11 cellular contexts compared by ENCODE assay signal in genomic region chr2:157789933-157790511, GRCh38.
A peak's percentile ranks its signal among the peaks of the same experiment; 100 is the strongest.
DNase-seq lines count a peak whose midpoint lies in the region; ATAC-seq and TF ChIP-seq lines count a peak whose summit lies in the region.
"Had no signal": no experiment of that assay in that cellular context is flagged by ENCODE, and none has a peak within 500 bp of the region (broad histone marks: within the 10 kb centered on the region; RNA-seq: fewer than 3 reads in every experiment).

No MANE protein-coding gene starts in this region.

- no peaks in the 10 kb centered on the region for H3K9me3 ChIP-seq in mucosa of rectum (ENCODE audit: control insufficient read depth in 2 of 2, low read length in 2 of 2)

- no peaks in the 10 kb centered on the region for H3K36me3 ChIP-seq in mucosa of rectum (ENCODE audit: control insufficient read depth in 2 of 2, insufficient read depth in 2 of 2, low read length in 2 of 2)

- TF ChIP-seq CTCF in choroid plexus epithelial cell (conservative IDR thresholded peaks at IDR 0.05; ENCODE audit: low read depth, low read length) (no peak), foreskin fibroblast (IDR thresholded peaks at IDR 0.05; ENCODE audit: low read depth, low read length) (no peak)

- no peaks in the 10 kb centered on the region for H3K9me3 Mint-ChIP-seq in activated naive CD8-positive, alpha-beta T cell treated with anti-CD3 and anti-CD28 coated beads, Interleukin-2, amount 10 ng/mL, durations not matched to agents 7 days and 5 days
- H3K9me3 Mint-ChIP-seq in activated naive CD8-positive, alpha-beta T cell treated with anti-CD3 and anti-CD28 coated beads for 36 hours, result no peaks in the 10 kb centered on the region
- H3K9me3 Mint-ChIP-seq: effector memory CD8-positive, alpha-beta T cell had no signal

- H3K27me3 ChIP-seq in mucosa of rectum (ENCODE audit: control insufficient read depth in 2 of 2, insufficient read depth in 2 of 2, low read length in 2 of 2), result no peaks in the 10 kb centered on the region

- H3K4me1 ChIP-seq in mucosa of rectum (ENCODE audit: control insufficient read depth in 2 of 2, insufficient read depth in 2 of 2, low read length in 2 of 2), result peaks cover 15 to 25% of the 10 kb centered on the region in 2 donors

- H3K4me1 Mint-ChIP-seq in activated naive CD8-positive, alpha-beta T cell treated with anti-CD3 and anti-CD28 coated beads, Interleukin-2, amount 10 ng/mL, durations not matched to agents 7 days and 5 days, result peaks cover 7% of the 10 kb centered on the region
- peaks cover 12% of the 10 kb centered on the region for H3K4me1 Mint-ChIP-seq in activated naive CD8-positive, alpha-beta T cell treated with anti-CD3 and anti-CD28 coated beads for 36 hours
- H3K4me1 Mint-ChIP-seq: B cell had no signal

- no peak overlapping the region for H3K9ac ChIP-seq in mucosa of rectum (ENCODE audit: low read depth in 1 of 2, low read length in 2 of 2)

- H3K4me3 Mint-ChIP-seq in activated naive CD8-positive, alpha-beta T cell treated with anti-CD3 and anti-CD28 coated beads, Interleukin-2, amount 10 ng/mL, durations not matched to agents 7 days and 5 days, result no peak overlapping the region
- no peak overlapping the region for H3K4me3 Mint-ChIP-seq in activated naive CD8-positive, alpha-beta T cell treated with anti-CD3 and anti-CD28 coated beads for 36 hours
- H3K4me3 Mint-ChIP-seq: B cell; effector memory CD8-positive, alpha-beta T cell had no signal

- DNase-seq in activated naive CD8-positive, alpha-beta T cell treated with anti-CD3 and anti-CD28 coated beads, Interleukin-2, amount 10 ng/mL, durations not matched to agents 7 days and 5 days, result peak; percentile 31
- DNase-seq in activated naive CD8-positive, alpha-beta T cell treated with anti-CD3 and anti-CD28 coated beads for 36 hours, result no peak
- DNase-seq in choroid plexus epithelial cell (ENCODE audit: low read depth) (peak; percentile 18), foreskin fibroblast (no peak), GOT3 (lab: John Stamatoyannopoulos, UW) (no peak)
- DNase-seq: effector memory CD8-positive, alpha-beta T cell; MV-4-11 had no signal

- POLR2A ChIA-PET in activated naive CD8-positive, alpha-beta T cell treated with anti-CD3 and anti-CD28 coated beads, Interleukin-2, amount 10 ng/mL, durations not matched to agents 7 days and 5 days (lab: Charles Lee), result interaction anchor here (0.5 kb wide), 1 partner anchor 107 kb away, joined by 3 read pairs; no protein-coding TSS in a partner anchor

- peak; percentile 78 for ATAC-seq in activated naive CD8-positive, alpha-beta T cell treated with anti-CD3 and anti-CD28 coated beads, Interleukin-2, amount 10 ng/mL, durations not matched to agents 7 days and 5 days (ENCODE audit: low read depth)
- ATAC-seq in GM21390 (IDR thresholded peaks at IDR 0.05; ENCODE audit: unreplicated experiment) (no peak), GM18909 (IDR thresholded peaks at IDR 0.05; ENCODE audit: poor library complexity, unreplicated experiment) (no peak)
- ATAC-seq: effector memory CD8-positive, alpha-beta T cell had no signal

- H3K27ac Mint-ChIP-seq in activated naive CD8-positive, alpha-beta T cell treated with anti-CD3 and anti-CD28 coated beads, Interleukin-2, amount 10 ng/mL, durations not matched to agents 7 days and 5 days, result no peak overlapping the region
- H3K27ac Mint-ChIP-seq in activated naive CD8-positive, alpha-beta T cell treated with anti-CD3 and anti-CD28 coated beads for 36 hours, result no peak overlapping the region
- H3K27ac Mint-ChIP-seq: B cell; effector memory CD8-positive, alpha-beta T cell had no signal

- peaks cover 7% of the 10 kb centered on the region for H3K36me3 Mint-ChIP-seq in activated naive CD8-positive, alpha-beta T cell treated with anti-CD3 and anti-CD28 coated beads, Interleukin-2, amount 10 ng/mL, durations not matched to agents 7 days and 5 days
- peaks cover 4% of the 10 kb centered on the region for H3K36me3 Mint-ChIP-seq in activated naive CD8-positive, alpha-beta T cell treated with anti-CD3 and anti-CD28 coated beads for 36 hours

- no peaks in the 10 kb centered on the region for H3K27me3 Mint-ChIP-seq in activated naive CD8-positive, alpha-beta T cell treated with anti-CD3 and anti-CD28 coated beads, Interleukin-2, amount 10 ng/mL, durations not matched to agents 7 days and 5 days
- no peaks in the 10 kb centered on the region for H3K27me3 Mint-ChIP-seq in activated naive CD8-positive, alpha-beta T cell treated with anti-CD3 and anti-CD28 coated beads for 36 hours
- H3K27me3 Mint-ChIP-seq: B cell; effector memory CD8-positive, alpha-beta T cell had no signal

- H3K4me3 ChIP-seq in choroid plexus epithelial cell (ENCODE audit: low read depth, low read length) (no peak overlapping the region), mucosa of rectum (ENCODE audit: low read length in 2 of 2) (no peak overlapping the region), foreskin fibroblast (ENCODE audit: low read depth in 1 of 2, low read length in 2 of 2) (no peak overlapping the region)

- H3K27ac ChIP-seq in mucosa of rectum (ENCODE audit: low read depth in 2 of 2, low read length in 2 of 2), result peak overlapping the region; percentile 26 to 41

Comparison
In these comparisons a context has a peak if more than half of its experiments do, and no peak if none do; other contexts are left out.
1. DNase-seq: peak in activated naive CD8-positive, alpha-beta T cell treated with anti-CD3 and anti-CD28 coated beads, Interleukin-2, amount 10 ng/mL, durations not matched to agents 7 days and 5 days (single experiment) and choroid plexus epithelial cell (single experiment); none in activated naive CD8-positive, alpha-beta T cell treated with anti-CD3 and anti-CD28 coated beads for 36 hours (single experiment), foreskin fibroblast (0 of 2) and GOT3 (single experiment).